ENCODE assay signal across 23 cellular contexts in genomic region chr4:1404573-1405248, GRCh38. TPM values are rescaled to one million over a fixed set of nuclear protein-coding genes. Genes with fewer than 3 reads are reported as not detected.
A peak's percentile ranks its signal among the peaks of the same experiment; 100 is the strongest.
DNase-seq lines count a peak whose midpoint lies in the region; ATAC-seq and TF ChIP-seq lines count a peak whose summit lies in the region.
"Had no signal": no experiment of that assay in that cellular context is flagged by ENCODE, and none has a peak within 500 bp of the region (broad histone marks: within the 10 kb centered on the region; RNA-seq: fewer than 3 reads in every experiment).

No MANE protein-coding gene starts in this region.

- H3K36me3 Mint-ChIP-seq in activated naive CD4-positive, alpha-beta T cell treated with anti-CD3 and anti-CD28 coated beads, Interleukin-2, amount 10 ng/mL, durations not matched to agents 7 days and 5 days, result peaks cover 7% of the 10 kb centered on the region
- no peaks in the 10 kb centered on the region; the same call in 2 of the 3 replicates for H3K36me3 Mint-ChIP-seq in GM23338 (ENCODE audit: low read depth)
- H3K36me3 Mint-ChIP-seq: WTC11 had no signal

- H3K9me3 ChIP-seq in sigmoid colon (no peaks in the 10 kb centered on the region), tibial nerve (no peaks in the 10 kb centered on the region)
- H3K9me3 ChIP-seq: mucosa of descending colon, neutrophil, uterus had no signal

- CTCF ChIA-PET in activated naive CD4-positive, alpha-beta T cell treated with anti-CD3 and anti-CD28 coated beads, Interleukin-2, amount 10 ng/mL, durations not matched to agents 7 days and 5 days (lab: Charles Lee), result no interaction called here

- peaks cover 96% of the 10 kb centered on the region for H3K27me3 Mint-ChIP-seq in activated naive CD4-positive, alpha-beta T cell treated with anti-CD3 and anti-CD28 coated beads, Interleukin-2, amount 10 ng/mL, durations not matched to agents 7 days and 5 days
- H3K27me3 Mint-ChIP-seq in GM23338 (ENCODE audit: insufficient read depth, low read depth, poor library complexity), result peaks cover 86% of the 10 kb centered on the region

- peak overlapping the region; percentile 44 for H3K4me3 Mint-ChIP-seq in activated naive CD4-positive, alpha-beta T cell treated with anti-CD3 and anti-CD28 coated beads, Interleukin-2, amount 10 ng/mL, durations not matched to agents 7 days and 5 days
- peak overlapping the region; percentile 58; the same call in 2 of the 3 replicates for H3K4me3 Mint-ChIP-seq in GM23338

- H3K27ac ChIP-seq in GM23338 (ENCODE audit: low read depth), result no peak overlapping the region
- no peak overlapping the region for H3K27ac ChIP-seq in sigmoid colon
- no peak overlapping the region for H3K27ac ChIP-seq in tibial nerve
- H3K27ac ChIP-seq: HL-60, neutrophil, uterus had no signal

- H3K27me3 ChIP-seq in GM23338 (ENCODE audit: insufficient read depth) (peaks cover 93% of the 10 kb centered on the region), sigmoid colon (peaks cover 85 to 100% (median 94%) of the 10 kb centered on the region in 3 donors), tibial nerve (peaks cover 2 to 88% of the 10 kb centered on the region in 2 donors)

- H3K4me3 ChIP-seq in GM23338 (peak overlapping the region; percentile 49), sigmoid colon (no peak overlapping the region), tibial nerve (no peak overlapping the region)
- H3K4me3 ChIP-seq: K562, mucosa of descending colon, uterus had no signal

- peaks cover 2% of the 10 kb centered on the region for H3K9me3 Mint-ChIP-seq in activated naive CD4-positive, alpha-beta T cell treated with anti-CD3 and anti-CD28 coated beads, Interleukin-2, amount 10 ng/mL, durations not matched to agents 7 days and 5 days
- no peaks in the 10 kb centered on the region; the same call in 2 of the 3 replicates for H3K9me3 Mint-ChIP-seq in GM23338
- H3K9me3 Mint-ChIP-seq: stimulated activated naive CD8-positive, alpha-beta T cell treated with anti-CD3 and anti-CD28 coated beads, Interleukin-15, amount 100 ng/mL, for 72 hours; WTC11 had no signal

- H3K4me1 ChIP-seq in GM23338 (ENCODE audit: insufficient read depth), result peaks cover 16% of the 10 kb centered on the region; the same call in 1 of the 2 replicates
- peaks cover 0 to 57% (median 40%) of the 10 kb centered on the region in 4 donors for H3K4me1 ChIP-seq in sigmoid colon
- H3K4me1 ChIP-seq in tibial nerve, result peaks cover 0 to 61% (median 9%) of the 10 kb centered on the region in 4 donors

- H3K9me2 ChIP-seq in GM23338 (ENCODE audit: insufficient read depth), result no peaks in the 10 kb centered on the region

- intact Hi-C loops in sigmoid colon (cut with DNase I), result no loop called here

- no peak for DNase-seq in activated naive CD4-positive, alpha-beta T cell treated with anti-CD3 and anti-CD28 coated beads, Interleukin-2, amount 10 ng/mL, durations not matched to agents 7 days and 5 days
- DNase-seq in activated naive CD4-positive, alpha-beta T cell treated with anti-CD3 and anti-CD28 coated beads, Interleukin-2, amount 50 U/mL, for 16 hours, result no peak
- peak; percentile 58 for DNase-seq in GM23338 (ENCODE audit: low spot score)
- peak; percentile 16 for DNase-seq in epidermal melanocyte (ENCODE audit: insufficient read length, low spot score)
- peak; percentile 30 for DNase-seq in sigmoid colon
- DNase-seq in pons (ENCODE audit: low spot score), result no peak
- no peak for DNase-seq in NCI-H1694 treated with DMSO at 0.1 percent for 48 hours (lab: John Stamatoyannopoulos, UW)
- no peak for DNase-seq in tibial nerve (ENCODE audit: low spot score in 2 of 2)
- DNase-seq: activated naive CD4-positive, alpha-beta T cell; COR-L47; foreskin melanocyte; NCI-H2081 had no signal

- H3K36me3 ChIP-seq in GM23338 (ENCODE audit: insufficient read depth) (no peaks in the 10 kb centered on the region), sigmoid colon (no peaks in the 10 kb centered on the region), tibial nerve (no peaks in the 10 kb centered on the region)
- H3K36me3 ChIP-seq: neutrophil, uterus had no signal

- no peaks in the 10 kb centered on the region; the same call in none of the 2 replicates for H4K20me1 ChIP-seq in GM23338 (replicated peaks; ENCODE audit: insufficient read depth)

- TF ChIP-seq EP300 in sigmoid colon (IDR thresholded peaks at IDR 0.05), result no peak
- no peak for TF ChIP-seq EP300 in tibial nerve (IDR thresholded peaks at IDR 0.05)

- no peaks in the 10 kb centered on the region for H3K79me2 ChIP-seq in GM23338 (replicated peaks; ENCODE audit: insufficient read depth)

- H3K4me1 Mint-ChIP-seq in activated naive CD4-positive, alpha-beta T cell treated with anti-CD3 and anti-CD28 coated beads, Interleukin-2, amount 10 ng/mL, durations not matched to agents 7 days and 5 days, result peaks cover 2% of the 10 kb centered on the region
- peaks cover 14% of the 10 kb centered on the region for H3K4me1 Mint-ChIP-seq in GM23338

- no peak for TF ChIP-seq POLR2A in sigmoid colon (IDR thresholded peaks at IDR 0.05)
- no peak for TF ChIP-seq POLR2A in tibial nerve (IDR thresholded peaks at IDR 0.05)

- peak overlapping the region; percentile 28 for H3K27ac Mint-ChIP-seq in activated naive CD4-positive, alpha-beta T cell treated with anti-CD3 and anti-CD28 coated beads, Interleukin-2, amount 10 ng/mL, durations not matched to agents 7 days and 5 days
- H3K27ac Mint-ChIP-seq in GM23338, result no peak overlapping the region
- H3K27ac Mint-ChIP-seq: WTC11 had no signal

- H3K4me2 ChIP-seq in GM23338, result peak overlapping the region; percentile 68

- TF ChIP-seq CTCF in GM23338 (conservative IDR thresholded peaks at IDR 0.05; ENCODE audit: low read depth in 2 of 2) (no peak), sigmoid colon (IDR thresholded peaks at IDR 0.05) (no peak), tibial nerve (IDR thresholded peaks at IDR 0.05) (no peak)

- ATAC-seq in GM23338, result peak; percentile 16
- ATAC-seq: K562; left colon; mucosa of descending colon; stimulated activated naive CD8-positive, alpha-beta T cell treated with anti-CD3 and anti-CD28 coated beads, Interleukin-15, amount 100 ng/mL, for 72 hours; WTC11 had no signal

- H3F3A ChIP-seq in GM23338 (replicated peaks; ENCODE audit: low read depth), result 0 out of 2 replicates have a peak, but pooled peaks cover 3% of the 10 kb centered on the region

- 11 to 15% methylated on average over 54 of the region's 54 CpGs for WGBS in sigmoid colon, 2 donors
- WGBS in tibial nerve, 2 donors, result 5% methylated on average over 22 to 51 of the region's 54 CpGs

- H2AFZ ChIP-seq in GM23338, result no peak overlapping the region

TF ChIP-seq in GM23338, 12 proteins besides CTCF, POLR2A, EP300 and RAD21:
- TF ChIP-seq EZH2phosphoT487 (IDR thresholded peaks at IDR 0.05; ENCODE audit: unreplicated experiment) (peak; percentile 57), ZNF114 (CRISPR knock-in tag; IDR thresholded peaks at IDR 0.05) (no peak), ETS1 (IDR thresholded peaks at IDR 0.05) (no peak)

RNA-seq across cellular contexts. Expression of gene NKX1-1, which starts 1.5 kb away (rescaled TPM):
- not detected in 2 replicates for total RNA-seq in GM23338 (2014; rRNA removed; shearing (Covaris generic))
- not detected in 2 replicates for polyA plus RNA-seq in GM23338 (2016; fragmentation: Nextera tagmentation; extraction: Ambion mirVana)
- not detected for total RNA-seq in sigmoid colon
- polyA plus RNA-seq in sigmoid colon, result not detected
- not detected for total RNA-seq in tibial nerve
- total RNA-seq: activated CD8-positive, alpha-beta memory T cell treated with anti-CD3 and anti-CD28 coated beads for 36 hours; K562; left colon; mucosa of descending colon; NCI-H460; RPMI7951; uterus; WTC11 had no signal
- polyA plus RNA-seq: K562 had no signal

RNA-seq across cellular contexts. Expression of gene UVSSA, which starts 57.7 kb away (rescaled TPM):
- 11.8 and 27.7 TPM in 2 replicates for total RNA-seq in GM23338 (2014; rRNA removed; shearing (Covaris generic))
- polyA plus RNA-seq in GM23338 (2016; fragmentation: Nextera tagmentation; extraction: Ambion mirVana) (5.9 and 6.5 TPM in 2 replicates), sigmoid colon (10 to 100 TPM in 1 of 3 donors, 1 to 10 TPM in 2; 1.8 to 18.7 (median 4.6) TPM)
- total RNA-seq in sigmoid colon (10 to 100 TPM in 2 of 4 donors, 1 to 10 TPM in 2; 7.1 to 17.4 (median 10.4) TPM), tibial nerve (10 to 100 TPM; 29.8 to 72.0 (median 30.4) TPM)

Comparison
In these comparisons a context has a peak if more than half of its experiments do, and no peak if none do; other contexts are left out.
1. DNase-seq: peak in GM23338 (single experiment), epidermal melanocyte (single experiment) and sigmoid colon (single experiment); none in activated naive CD4-positive, alpha-beta T cell treated with anti-CD3 and anti-CD28 coated beads, Interleukin-2, amount 10 ng/mL, durations not matched to agents 7 days and 5 days (single experiment), activated naive CD4-positive, alpha-beta T cell treated with anti-CD3 and anti-CD28 coated beads, Interleukin-2, amount 50 U/mL, for 16 hours (single experiment), pons (single experiment), NCI-H1694 treated with DMSO at 0.1 percent for 48 hours (single experiment) and tibial nerve (0 of 2).